Comparison of ENCODE assay signal across 5 cellular contexts in genomic region chr3:7456376-7456775, GRCh38.
"Had no signal": no experiment of that assay in that cellular context is flagged by ENCODE, and none has a peak within 500 bp of the region (broad histone marks: within the 10 kb centered on the region; RNA-seq: fewer than 3 reads in every experiment).

No MANE protein-coding gene starts in this region.

- H3K4me1 Mint-ChIP-seq: GM23338, H9 had no signal

- H3K4me3 Mint-ChIP-seq: GM23338, H9 had no signal

- H3K27ac Mint-ChIP-seq: GM23338 had no signal

- H3K9me3 Mint-ChIP-seq: GM23338, H9 had no signal

- ATAC-seq: GM23338, K562 had no signal

- DNase-seq: H9, HCEC 1CT, IMR-90 had no signal
